In genomic region chr20:32756156-32756555, GRCh38 we compare ENCODE assay signal across 28 cellular contexts.
"Had no signal": no experiment of that assay in that cellular context is flagged by ENCODE, and none has a peak within 500 bp of the region (broad histone marks: within the 10 kb centered on the region; RNA-seq: fewer than 3 reads in every experiment).

No MANE protein-coding gene starts in this region.

- H3K4me1 ChIP-seq: SJCRH30 had no signal

- H3K27me3 ChIP-seq: brain microvascular endothelial cell, cardiac muscle cell had no signal

- H3K9me3 ChIP-seq: SJCRH30 had no signal

- DNase-seq: activated CD4-positive, alpha-beta T cell treated with anti-CD3 and anti-CD28 coated beads, Interleukin-2, amount 10 ng/mL, durations not matched to agents 24 days and 14 days; activated CD4-positive, alpha-beta T cell treated with anti-CD3 and anti-CD28 coated beads, Interleukin-2, amount 50 U/mL, for 48 hours; activated CD8-positive, alpha-beta T cell treated with anti-CD3 and anti-CD28 coated beads, Interleukin-2, amount 10 ng/mL, durations not matched to agents 7 days and 5 days; activated gamma-delta T cell treated with Interleukin-2 at 50 U/mL for 16 hours; activated naive CD4-positive, alpha-beta T cell treated with anti-CD3 and anti-CD28 coated beads for 36 hours; activated naive CD8-positive, alpha-beta T cell treated with anti-CD3 and anti-CD28 coated beads for 36 hours; activated T-cell treated with anti-CD3 and anti-CD28 coated beads, Interleukin-2, amount 50 U/mL, for 4 hours; amniotic stem cell; aorta; brain microvascular endothelial cell; Kasumi-1; MM.1S; MV-4-11; NCI-H1092; NCI-H1436 treated with DMSO at 0.1 percent for 48 hours; NCI-H1694 treated with DMSO at 0.1 percent for 48 hours; NCI-H2029; NCI-H345; NCI-H524 treated with DMSO at 0.1 percent for 48 hours; SHP77; SJCRH30; T1000; WERI-Rb-1 had no signal

- H3K4me3 ChIP-seq: cardiac muscle cell, SJCRH30, SK-N-MC had no signal

- H3K27ac ChIP-seq: brain microvascular endothelial cell, cardiac muscle cell, SJCRH30, SK-N-MC, WERI-Rb-1 had no signal

- H3K36me3 Mint-ChIP-seq: activated naive CD8-positive, alpha-beta T cell treated with anti-CD3 and anti-CD28 coated beads for 36 hours had no signal

- H3K36me3 ChIP-seq: brain microvascular endothelial cell, cardiac muscle cell, SJCRH30, WERI-Rb-1 had no signal

- H3K4me3 Mint-ChIP-seq: activated CD4-positive, alpha-beta T cell treated with anti-CD3 and anti-CD28 coated beads, Interleukin-2, amount 10 ng/mL, durations not matched to agents 24 days and 14 days; activated CD8-positive, alpha-beta T cell treated with anti-CD3 and anti-CD28 coated beads, Interleukin-2, amount 10 ng/mL, durations not matched to agents 7 days and 5 days; activated naive CD4-positive, alpha-beta T cell treated with anti-CD3 and anti-CD28 coated beads for 36 hours; activated naive CD8-positive, alpha-beta T cell treated with anti-CD3 and anti-CD28 coated beads for 36 hours; activated T-cell treated with anti-CD3 and anti-CD28 coated beads, Interleukin-2, amount 50 U/mL, for 4 hours; activated T-helper 1 cell treated with anti-CD3 and anti-CD28 coated beads, Interleukin-12 subunit alpha, Interleukin-12 subunit beta, Interleukin-2, Interleukin-4 antibody, amounts not matched to agents 30 ng/mL and 10 ng/mL and 1 ng/mL, durations not matched to agents 14 hours and 24 hours and 36 hours; central memory CD8-positive, alpha-beta T cell had no signal

- H3K9me3 Mint-ChIP-seq: activated CD4-positive, alpha-beta T cell treated with anti-CD3 and anti-CD28 coated beads, Interleukin-2, amount 10 ng/mL, durations not matched to agents 24 days and 14 days; activated naive CD4-positive, alpha-beta T cell treated with anti-CD3 and anti-CD28 coated beads for 36 hours; activated naive CD8-positive, alpha-beta T cell treated with anti-CD3 and anti-CD28 coated beads for 36 hours; activated T-cell treated with anti-CD3 and anti-CD28 coated beads, Interleukin-2, amount 50 U/mL, for 4 hours; activated T-helper 1 cell treated with anti-CD3 and anti-CD28 coated beads, Interleukin-12 subunit alpha, Interleukin-12 subunit beta, Interleukin-2, Interleukin-4 antibody, amounts not matched to agents 30 ng/mL and 10 ng/mL and 1 ng/mL, durations not matched to agents 14 hours and 24 hours and 36 hours; central memory CD8-positive, alpha-beta T cell had no signal

- H3K27me3 Mint-ChIP-seq: activated CD4-positive, alpha-beta T cell treated with anti-CD3 and anti-CD28 coated beads, Interleukin-2, amount 10 ng/mL, durations not matched to agents 24 days and 14 days; activated naive CD8-positive, alpha-beta T cell treated with anti-CD3 and anti-CD28 coated beads for 36 hours; central memory CD8-positive, alpha-beta T cell had no signal

- H3K4me1 Mint-ChIP-seq: activated naive CD8-positive, alpha-beta T cell treated with anti-CD3 and anti-CD28 coated beads for 36 hours had no signal

- ATAC-seq: activated CD8-positive, alpha-beta T cell treated with anti-CD3 and anti-CD28 coated beads, Interleukin-2, amount 10 ng/mL, durations not matched to agents 7 days and 5 days; activated T-cell treated with anti-CD3 and anti-CD28 coated beads, Interleukin-2, amount 50 U/mL, for 4 hours; Panc1 had no signal

- H3K27ac Mint-ChIP-seq: activated CD4-positive, alpha-beta T cell treated with anti-CD3 and anti-CD28 coated beads, Interleukin-2, amount 10 ng/mL, durations not matched to agents 24 days and 14 days; activated CD8-positive, alpha-beta T cell treated with anti-CD3 and anti-CD28 coated beads, Interleukin-2, amount 10 ng/mL, durations not matched to agents 7 days and 5 days; activated naive CD4-positive, alpha-beta T cell treated with anti-CD3 and anti-CD28 coated beads for 36 hours; activated naive CD8-positive, alpha-beta T cell treated with anti-CD3 and anti-CD28 coated beads for 36 hours; activated T-helper 1 cell treated with anti-CD3 and anti-CD28 coated beads, Interleukin-12 subunit alpha, Interleukin-12 subunit beta, Interleukin-2, Interleukin-4 antibody, amounts not matched to agents 30 ng/mL and 10 ng/mL and 1 ng/mL, durations not matched to agents 14 hours and 24 hours and 36 hours had no signal
